In the genomic region with DNA sequence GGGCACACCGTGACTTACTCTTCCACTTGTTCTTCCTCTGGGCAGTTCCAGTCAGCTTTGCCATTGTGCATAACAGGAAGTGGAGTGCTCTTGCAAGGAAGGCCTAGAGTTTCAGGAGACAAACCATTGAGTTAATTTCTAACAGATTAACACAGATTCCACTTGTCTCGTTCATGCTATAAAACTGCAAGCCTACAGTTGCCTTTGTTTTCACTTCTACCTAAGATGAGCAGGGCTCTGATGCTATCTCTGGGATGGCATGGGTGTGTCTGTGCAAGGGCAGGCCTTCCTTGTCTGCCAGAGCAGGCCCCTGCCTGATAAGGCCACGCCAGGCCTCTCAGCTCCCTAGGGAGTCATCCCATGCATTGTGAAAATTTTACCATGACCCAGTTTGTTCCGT, we compare ENCODE assay signal across 11 cellular contexts.
DNase-seq lines count a peak whose midpoint lies in the region; ATAC-seq, FAIRE-seq and TF ChIP-seq lines count a peak whose summit lies in the region.
"Had no signal": no experiment of that assay in that cellular context is flagged by ENCODE, and none has a peak within 500 bp of the region (broad histone marks: within the 10 kb centered on the region; RNA-seq: fewer than 3 reads in every experiment).

No MANE protein-coding gene starts in this region.

- H3K4me1 ChIP-seq in heart left ventricle (peaks cover 0 to 44% (median 23%) of the 10 kb centered on the region in 12 donors), endothelial cell of umbilical vein (ENCODE audit: control insufficient read depth, extremely low read depth, insufficient read depth, low read length) (peaks cover 34% of the 10 kb centered on the region)

- H2AFZ ChIP-seq in endothelial cell of umbilical vein (ENCODE audit: low read depth, low read length): peak overlapping the region; percentile 83

- no peaks in the 10 kb centered on the region for H3K79me2 ChIP-seq in endothelial cell of umbilical vein (ENCODE audit: control insufficient read depth, insufficient read depth, low read length)

- H3K27ac ChIP-seq in heart left ventricle (peak overlapping the region in 9 of 12 donors; percentile 1 to 55 (median 31)), endothelial cell of umbilical vein (ENCODE audit: insufficient read depth, low read depth, low read length) (peak overlapping the region; percentile 86)
- H3K27ac ChIP-seq: cardiac muscle cell had no signal

- dilution Hi-C loops in endothelial cell of umbilical vein (cut with MboI; ENCODE audit: extremely low pct_ligation_motif_present, low sequenced_read_pairs): no loop called here

- H3K9me3 ChIP-seq in heart left ventricle: no peaks in the 10 kb centered on the region
- no peaks in the 10 kb centered on the region for H3K9me3 ChIP-seq in endothelial cell of umbilical vein (replicated peaks; ENCODE audit: control insufficient read depth, insufficient read depth, low read length)

- POLR2A ChIA-PET in endothelial cell of umbilical vein (lab: Charles Lee): no interaction called here

- peak overlapping the region; percentile 76 for H3K4me2 ChIP-seq in endothelial cell of umbilical vein (ENCODE audit: insufficient read depth, low read length)

- peak; percentile 26 for FAIRE-seq in endothelial cell of umbilical vein (lab: Jason Lieb, UNC)
- FAIRE-seq in frontal cortex (lab: Jason Lieb, UNC): no peak
- FAIRE-seq: islet of Langerhans had no signal

- H3K36me3 ChIP-seq in heart left ventricle (no peaks in the 10 kb centered on the region), endothelial cell of umbilical vein (ENCODE audit: control insufficient read depth in 2 of 2, extremely low read depth in 1 of 2, insufficient read depth in 2 of 2, low read length in 2 of 2) (no peaks in the 10 kb centered on the region)
- H3K36me3 ChIP-seq: cardiac muscle cell had no signal

- peak overlapping the region; percentile 30 for H3K9ac ChIP-seq in endothelial cell of umbilical vein (replicated peaks; ENCODE audit: extremely low read depth, insufficient read depth, low read length)

- no peak for TF ChIP-seq POLR2A in heart left ventricle (IDR thresholded peaks at IDR 0.05)
- no peak for TF ChIP-seq POLR2A in endothelial cell of umbilical vein (IDR thresholded peaks at IDR 0.05; ENCODE audit: low read depth, low read length)

- H3K27me3 ChIP-seq in heart left ventricle (no peaks in the 10 kb centered on the region), endothelial cell of umbilical vein (ENCODE audit: control insufficient read depth in 2 of 2, insufficient read depth in 2 of 2, low read length in 2 of 2) (no peaks in the 10 kb centered on the region)
- H3K27me3 ChIP-seq: cardiac muscle cell had no signal

- intact Hi-C loops in heart left ventricle (cut with DNase I) (loop anchor here in 4 of 10 donors (2.0 to 5.0 kb wide), 2 partner anchors 66 to 68 kb away; a partner anchor contains a TSS), cardiac septum (cut with DNase I) (loop anchor here (5.0 kb wide), 1 partner anchor 68 kb away; a partner anchor contains a TSS), endothelial cell of umbilical vein (cut with micrococcal nuclease) (loop anchor here (2.0 kb wide), 2 partner anchors 32 kb away; no protein-coding TSS in a partner anchor)

- H3K9me1 ChIP-seq in endothelial cell of umbilical vein (replicated peaks; ENCODE audit: control insufficient read depth, extremely low read depth, insufficient read depth, low read length): no peaks in the 10 kb centered on the region

- ATAC-seq in heart left ventricle (peak in 2 of 4 donors; percentile 17 to 24), HG03571 (IDR thresholded peaks at IDR 0.05; ENCODE audit: unreplicated experiment) (peak; percentile 94)

- H3K4me3 ChIP-seq in heart left ventricle (no peak overlapping the region), endothelial cell of umbilical vein (replicated peaks in 1 of 3; ENCODE audit: insufficient read depth in 1 of 3, low read depth in 1 of 3, low read length in 3 of 3) (no peak overlapping the region)
- H3K4me3 ChIP-seq: cardiac muscle cell had no signal

- CTCF ChIA-PET in endothelial cell of umbilical vein (lab: Charles Lee): interaction anchor here (1.5 kb wide), 1 partner anchor 34 kb away, joined by 7 read pairs; no protein-coding TSS in a partner anchor

- DNase-seq in heart left ventricle (peak in 2 of 5 donors; percentile 38 to 44), cardiac septum (ENCODE audit: low spot score) (no peak), endothelial cell of umbilical vein (ENCODE audit: low read depth, low spot score) (peak; percentile 41), SW480 (ENCODE audit: low spot score) (no peak), EL (no peak), frontal cortex (ENCODE audit: low spot score in 2 of 2) (no peak)
- no peak for DNase-seq in effector CD8-positive, alpha-beta T cell (lab: John Stamatoyannopoulos, UW)
- DNase-seq: stimulated activated CD4-positive, alpha-beta T cell treated with anti-CD3 and anti-CD28 coated beads, Interleukin-4, amount 100 ng/mL, for 1 hour had no signal

- H4K20me1 ChIP-seq in endothelial cell of umbilical vein (replicated peaks; ENCODE audit: control insufficient read depth, extremely low read depth, insufficient read depth, low read length): no peaks in the 10 kb centered on the region

- TF ChIP-seq CTCF in heart left ventricle (IDR thresholded peaks at IDR 0.05): no peak
- TF ChIP-seq CTCF in endothelial cell of umbilical vein (IDR thresholded peaks at IDR 0.05; ENCODE audit: extremely low read depth in 1 of 2, insufficient read depth in 1 of 2, low read depth in 1 of 2, low read length in 2 of 2): no peak

- WGBS in heart left ventricle, 4 donors: 38 to 42% (median 39%) methylated on average over 4 of the region's 4 CpGs

- no TSS peak for BruUV-seq in endothelial cell of umbilical vein (replicated peaks; lab: Mats Ljungman, UMichigan)

TF ChIP-seq in endothelial cell of umbilical vein, 7 proteins besides CTCF, POLR2A, EP300 and RAD21:
- TF ChIP-seq GATA2 (IDR thresholded peaks at IDR 0.05; ENCODE audit: insufficient read depth, insufficient read length, low read depth, low read length) (no peak), MYC (IDR thresholded peaks at IDR 0.05; ENCODE audit: low read depth, low read length) (no peak), FOS (IDR thresholded peaks at IDR 0.05; ENCODE audit: borderline replicate concordance, insufficient read depth, low read length) (no peak)
TF ChIP-seq in endothelial cell of umbilical vein: peak in this region for 0.
